Comparison of ENCODE assay signal across 9 cellular contexts in genomic region chr1:59354754-59355337, GRCh38. TPM values are rescaled to one million over a fixed set of nuclear protein-coding genes. Genes with fewer than 3 reads are reported as not detected.
DNase-seq lines count a peak whose midpoint lies in the region; ATAC-seq and TF ChIP-seq lines count a peak whose summit lies in the region.
"Had no signal": no experiment of that assay in that cellular context is flagged by ENCODE, and none has a peak within 500 bp of the region (broad histone marks: within the 10 kb centered on the region; RNA-seq: fewer than 3 reads in every experiment).

No MANE protein-coding gene starts in this region.

- peak; percentile 39 to 59 for ATAC-seq in activated naive CD4-positive, alpha-beta T cell treated with anti-CD3 and anti-CD28 coated beads, Interleukin-2, amount 50 U/mL, for 72 hours
- peak; percentile 51 for ATAC-seq in HG03095 (IDR thresholded peaks at IDR 0.05; ENCODE audit: unreplicated experiment)

- no peaks in the 10 kb centered on the region for H3K9me3 ChIP-seq in uterus

- no peak for TF ChIP-seq POLR2A in uterus (IDR thresholded peaks at IDR 0.05)

- no peaks in the 10 kb centered on the region for H3K27me3 ChIP-seq in uterus

- CTCF ChIA-PET in activated naive CD4-positive, alpha-beta T cell treated with anti-CD3 and anti-CD28 coated beads, Interleukin-2, amount 10 ng/mL, durations not matched to agents 7 days and 5 days (lab: Charles Lee): interaction anchor here (0.6 kb wide), 1 partner anchor 568 kb away, joined by 3 read pairs; no protein-coding TSS in a partner anchor

- H3K27ac ChIP-seq in uterus: peak overlapping the region; percentile 84 to 86
- H3K27ac ChIP-seq: HL-60 had no signal

- H3K4me3 ChIP-seq in uterus: no peak overlapping the region

- H3K4me1 ChIP-seq in uterus: peaks cover 0 to 8% of the 10 kb centered on the region in 2 donors

- H3K36me3 Mint-ChIP-seq in activated naive CD4-positive, alpha-beta T cell treated with anti-CD3 and anti-CD28 coated beads, Interleukin-2, amount 50 U/mL, for 72 hours: no peaks in the 10 kb centered on the region
- H3K36me3 Mint-ChIP-seq in activated naive CD4-positive, alpha-beta T cell treated with anti-CD3 and anti-CD28 coated beads, Interleukin-2, amount 10 ng/mL, durations not matched to agents 7 days and 5 days: no peaks in the 10 kb centered on the region

- H3K27me3 Mint-ChIP-seq in activated naive CD4-positive, alpha-beta T cell treated with anti-CD3 and anti-CD28 coated beads, Interleukin-2, amount 10 ng/mL, durations not matched to agents 7 days and 5 days: no peaks in the 10 kb centered on the region

- H3K4me3 Mint-ChIP-seq in activated naive CD4-positive, alpha-beta T cell treated with anti-CD3 and anti-CD28 coated beads, Interleukin-2, amount 10 ng/mL, durations not matched to agents 7 days and 5 days: no peak overlapping the region

- no peak for DNase-seq in activated naive CD4-positive, alpha-beta T cell treated with anti-CD3 and anti-CD28 coated beads, Interleukin-2, amount 50 U/mL, for 72 hours (ENCODE audit: low spot score in 2 of 2)
- DNase-seq in activated naive CD4-positive, alpha-beta T cell treated with anti-CD3 and anti-CD28 coated beads, Interleukin-2, amount 10 ng/mL, durations not matched to agents 7 days and 5 days: no peak
- DNase-seq in germinal center (ENCODE audit: low spot score): peak; percentile 7
- peak; percentile 72 to 86 for DNase-seq in uterus
- no peak for DNase-seq in stimulated activated CD4-positive, alpha-beta T cell treated with anti-CD3 and anti-CD28 coated beads, Interleukin-4, amount 100 ng/mL, for 4 hours
- DNase-seq in SHP77 (lab: John Stamatoyannopoulos, UW): no peak
- no peak for DNase-seq in NCI-H1436 (lab: John Stamatoyannopoulos, UW)

- peak overlapping the region in 1 of 2 donors; percentile 33 for H3K27ac Mint-ChIP-seq in activated naive CD4-positive, alpha-beta T cell treated with anti-CD3 and anti-CD28 coated beads, Interleukin-2, amount 50 U/mL, for 72 hours
- no peak overlapping the region for H3K27ac Mint-ChIP-seq in activated naive CD4-positive, alpha-beta T cell treated with anti-CD3 and anti-CD28 coated beads, Interleukin-2, amount 10 ng/mL, durations not matched to agents 7 days and 5 days

- H3K36me3 ChIP-seq in uterus: no peaks in the 10 kb centered on the region

- no peaks in the 10 kb centered on the region for H3K4me1 Mint-ChIP-seq in activated naive CD4-positive, alpha-beta T cell treated with anti-CD3 and anti-CD28 coated beads, Interleukin-2, amount 10 ng/mL, durations not matched to agents 7 days and 5 days

- intact Hi-C loops in uterus (cut with DNase I; ENCODE audit: low total_unique reads): loop anchor here (10.0 kb wide), 1 partner anchor 60 kb away; the partner anchor contains the start of gene FGGY

- no peaks in the 10 kb centered on the region for H3K9me3 Mint-ChIP-seq in activated naive CD4-positive, alpha-beta T cell treated with anti-CD3 and anti-CD28 coated beads, Interleukin-2, amount 50 U/mL, for 72 hours
- H3K9me3 Mint-ChIP-seq in activated naive CD4-positive, alpha-beta T cell treated with anti-CD3 and anti-CD28 coated beads, Interleukin-2, amount 10 ng/mL, durations not matched to agents 7 days and 5 days: no peaks in the 10 kb centered on the region

- TF ChIP-seq CTCF in uterus (IDR thresholded peaks at IDR 0.05): no peak

RNA-seq across cellular contexts. Expression of gene FGGY, which starts 58.0 kb away (rescaled TPM):
- 10 to 100 TPM; 15.0 to 17.0 TPM for total RNA-seq in activated naive CD4-positive, alpha-beta T cell treated with anti-CD3 and anti-CD28 coated beads, Interleukin-2, amount 50 U/mL, for 72 hours
- total RNA-seq in uterus: 100 to 1,000 TPM in 1 of 4 donors, 10 to 100 TPM in 3; 20.6 to 138 (median 32.8) TPM

Comparison
In these comparisons a context has a peak if more than half of its experiments do, and no peak if none do; other contexts are left out.
1. DNase-seq: peak in germinal center (single experiment) and uterus (2 of 2); none in activated naive CD4-positive, alpha-beta T cell treated with anti-CD3 and anti-CD28 coated beads, Interleukin-2, amount 50 U/mL, for 72 hours (0 of 2), activated naive CD4-positive, alpha-beta T cell treated with anti-CD3 and anti-CD28 coated beads, Interleukin-2, amount 10 ng/mL, durations not matched to agents 7 days and 5 days (single experiment), stimulated activated CD4-positive, alpha-beta T cell treated with anti-CD3 and anti-CD28 coated beads, Interleukin-4, amount 100 ng/mL, for 4 hours (0 of 2), SHP77 (0 of 2) and NCI-H1436 (single experiment).